In the genomic region with DNA sequence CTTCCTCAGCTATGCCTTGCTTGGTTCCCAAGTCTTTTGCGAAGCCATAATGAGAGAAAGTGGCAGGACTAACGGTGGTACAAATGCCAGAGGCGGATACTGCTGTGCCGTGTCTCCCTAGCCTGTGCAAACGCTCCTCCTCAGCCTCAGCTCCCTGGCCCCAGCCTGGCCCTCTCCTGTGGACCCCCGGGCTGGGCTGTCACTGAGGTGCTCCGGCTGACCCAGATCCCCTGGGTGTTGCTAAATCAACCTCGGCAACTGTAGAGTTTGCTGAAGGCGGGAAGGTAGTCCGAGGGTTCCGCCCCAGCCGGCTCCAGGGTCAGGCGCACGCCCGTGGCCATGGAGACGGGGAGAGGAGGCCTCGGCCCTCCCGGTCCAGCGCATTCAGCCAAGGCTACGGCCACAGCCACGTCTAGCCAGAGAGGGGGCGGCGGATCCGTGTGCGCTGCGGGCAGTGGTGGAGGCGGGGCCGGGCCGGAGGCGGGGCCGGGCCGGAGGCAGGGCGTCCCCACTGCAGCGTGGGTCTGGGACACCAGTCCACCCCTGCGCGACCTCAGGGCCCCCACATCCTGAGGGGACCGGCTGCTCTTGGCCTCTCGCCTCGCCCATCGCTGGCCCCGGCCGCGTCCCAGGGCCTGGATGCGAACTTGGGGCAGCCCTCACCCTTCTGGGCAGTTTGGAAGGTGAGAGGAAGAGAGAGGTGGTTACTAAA, we compare ENCODE assay signal across 31 cellular contexts. TPM values are rescaled to one million over a fixed set of nuclear protein-coding genes. Genes with fewer than 3 reads are reported as not detected.
DNase-seq lines count a peak whose midpoint lies in the region; ATAC-seq and TF ChIP-seq lines count a peak whose summit lies in the region.
"Had no signal": no experiment of that assay in that cellular context is flagged by ENCODE, and none has a peak within 500 bp of the region (broad histone marks: within the 10 kb centered on the region; RNA-seq: fewer than 3 reads in every experiment).

No MANE protein-coding gene starts in this region.

- H3K27ac ChIP-seq in left lung: no peak overlapping the region
- H3K27ac ChIP-seq: colonic mucosa, suprapubic skin had no signal

- H3K4me1 ChIP-seq in left lung: no peaks in the 10 kb centered on the region
- H3K4me1 ChIP-seq: colonic mucosa had no signal

- no peak for DNase-seq in natural killer cell treated with Interleukin-12 subunit alpha and Interleukin-12 subunit beta and Interleukin-15 and Interleukin-18, amount 100 ng/mL, for 72 hours (ENCODE audit: low spot score)
- DNase-seq in natural killer cell: no peak
- DNase-seq in left lung: no peak
- no peak for DNase-seq in NCI-H748 (lab: John Stamatoyannopoulos, UW; ENCODE audit: unreplicated experiment)
- DNase-seq in stimulated activated effector memory CD8-positive, alpha-beta T cell treated with anti-CD3 and anti-CD28 coated beads, Interleukin-12 subunit alpha, Interleukin-12 subunit beta, amount 100 ng/mL, for 72 hours (ENCODE audit: low spot score in 2 of 2): no peak
- no peak for DNase-seq in activated CD4-positive, alpha-beta T cell treated with anti-CD3 and anti-CD28 coated beads for 36 hours
- DNase-seq: activated CD4-positive, alpha-beta memory T cell treated with anti-CD3 and anti-CD28 coated beads for 36 hours; activated CD8-positive, alpha-beta memory T cell treated with anti-CD3 and anti-CD28 coated beads, Interleukin-2, amount 50 U/mL, for 4 hours; amygdala; CD8-positive, alpha-beta T cell; colonic mucosa; effector memory CD4-positive, alpha-beta T cell; H7; naive B cell; NCI-H1105; NCI-H2029 treated with DMSO at 0.1 percent for 48 hours; NCI-H226; NCI-H69; occipital lobe; retina; stimulated activated CD4-positive, alpha-beta T cell treated with anti-CD3 and anti-CD28 coated beads, Interleukin-12 subunit alpha, Interleukin-12 subunit beta, amount 100 ng/mL, for 4 hours; stimulated activated CD4-positive, alpha-beta T cell treated with anti-CD3 and anti-CD28 coated beads, Interleukin-4, amount 100 ng/mL, for 1 hour had no signal

- peaks cover 4% of the 10 kb centered on the region for H3K36me3 Mint-ChIP-seq in natural killer cell treated with Interleukin-12 subunit alpha and Interleukin-12 subunit beta and Interleukin-15 and Interleukin-18, amount 100 ng/mL, for 72 hours
- H3K36me3 Mint-ChIP-seq in natural killer cell: peaks cover 11% of the 10 kb centered on the region
- no peaks in the 10 kb centered on the region for H3K36me3 Mint-ChIP-seq in stimulated activated memory B cell treated with anti-CD40 and anti-IgM and Interleukin-4, amounts not matched to agents 10 μg/mL and 1 μg/mL and 100 μg/mL, for 72 hours
- no peaks in the 10 kb centered on the region for H3K36me3 Mint-ChIP-seq in stimulated activated effector memory CD8-positive, alpha-beta T cell treated with anti-CD3 and anti-CD28 coated beads, Interleukin-12 subunit alpha, Interleukin-12 subunit beta, amount 100 ng/mL, for 72 hours
- no peaks in the 10 kb centered on the region for H3K36me3 Mint-ChIP-seq in activated CD4-positive, alpha-beta T cell treated with anti-CD3 and anti-CD28 coated beads for 36 hours (ENCODE audit: low read depth)
- H3K36me3 Mint-ChIP-seq: CD8-positive, alpha-beta T cell; mesothelial cell of epicardium; naive B cell had no signal

- CTCF ChIA-PET in activated CD4-positive, alpha-beta T cell treated with anti-CD3 and anti-CD28 coated beads for 36 hours (lab: Charles Lee): no interaction called here

- no peak overlapping the region for H3K4me3 ChIP-seq in left lung
- H3K4me3 ChIP-seq: colonic mucosa, suprapubic skin had no signal

- intact Hi-C loops in natural killer cell (cut with micrococcal nuclease): no loop called here
- intact Hi-C loops in left lung (cut with DNase I): no loop called here
- intact Hi-C loops in activated CD4-positive, alpha-beta T cell treated with anti-CD3 and anti-CD28 coated beads for 36 hours (cut with DNase I, micrococcal nuclease): no loop called here

- peaks cover 0 to 54% of the 10 kb centered on the region in 2 donors for H3K9me3 ChIP-seq in left lung
- H3K9me3 ChIP-seq: colonic mucosa, suprapubic skin had no signal

- no peaks in the 10 kb centered on the region for H3K27me3 Mint-ChIP-seq in natural killer cell treated with Interleukin-12 subunit alpha and Interleukin-12 subunit beta and Interleukin-15 and Interleukin-18, amount 100 ng/mL, for 72 hours
- H3K27me3 Mint-ChIP-seq in natural killer cell (ENCODE audit: low read depth in 2 of 2): no peaks in the 10 kb centered on the region
- no peaks in the 10 kb centered on the region for H3K27me3 Mint-ChIP-seq in stimulated activated memory B cell treated with anti-CD40 and anti-IgM and Interleukin-4, amounts not matched to agents 10 μg/mL and 1 μg/mL and 100 μg/mL, for 72 hours
- peaks cover 10% of the 10 kb centered on the region for H3K27me3 Mint-ChIP-seq in activated CD4-positive, alpha-beta T cell treated with anti-CD3 and anti-CD28 coated beads for 36 hours

- peak; percentile 27 to 36 for ATAC-seq in natural killer cell treated with Interleukin-12 subunit alpha and Interleukin-12 subunit beta and Interleukin-15 and Interleukin-18, amount 100 ng/mL, for 72 hours
- ATAC-seq in natural killer cell (no peak), left lung (peak; percentile 33), GM19023 (IDR thresholded peaks at IDR 0.05; ENCODE audit: unreplicated experiment) (no peak)
- ATAC-seq in stimulated activated memory B cell treated with anti-CD40 and anti-IgM and Interleukin-4, amounts not matched to agents 10 μg/mL and 1 μg/mL and 100 μg/mL, for 72 hours: peak; percentile 50
- ATAC-seq in stimulated activated effector memory CD8-positive, alpha-beta T cell treated with anti-CD3 and anti-CD28 coated beads, Interleukin-12 subunit alpha, Interleukin-12 subunit beta, amount 100 ng/mL, for 72 hours: no peak
- ATAC-seq in activated CD4-positive, alpha-beta T cell treated with anti-CD3 and anti-CD28 coated beads for 36 hours: no peak
- ATAC-seq: activated CD4-positive, CD25-positive, alpha-beta regulatory T cell treated with anti-CD3 and anti-CD28 coated beads, Interleukin-2, amount 50 U/mL, for 24 hours; CD8-positive, alpha-beta T cell had no signal

- POLR2A ChIA-PET in activated CD4-positive, alpha-beta T cell treated with anti-CD3 and anti-CD28 coated beads for 36 hours (lab: Charles Lee): no interaction called here

- peaks cover 0 to 54% of the 10 kb centered on the region in 2 donors for H3K27me3 ChIP-seq in left lung
- H3K27me3 ChIP-seq: colonic mucosa had no signal

- TF ChIP-seq CTCF in natural killer cell (IDR thresholded peaks at IDR 0.05) (no peak), left lung (IDR thresholded peaks at IDR 0.05) (no peak)

- no peaks in the 10 kb centered on the region for H3K36me3 ChIP-seq in left lung
- H3K36me3 ChIP-seq: colonic mucosa, suprapubic skin had no signal

- H3K9me3 Mint-ChIP-seq in natural killer cell treated with Interleukin-12 subunit alpha and Interleukin-12 subunit beta and Interleukin-15 and Interleukin-18, amount 100 ng/mL, for 72 hours: peaks cover 16% of the 10 kb centered on the region
- peaks cover 4 to 6% of the 10 kb centered on the region in 2 donors for H3K9me3 Mint-ChIP-seq in natural killer cell
- H3K9me3 Mint-ChIP-seq in stimulated activated memory B cell treated with anti-CD40 and anti-IgM and Interleukin-4, amounts not matched to agents 10 μg/mL and 1 μg/mL and 100 μg/mL, for 72 hours: peaks cover 13% of the 10 kb centered on the region
- peaks cover 11% of the 10 kb centered on the region for H3K9me3 Mint-ChIP-seq in stimulated activated effector memory CD8-positive, alpha-beta T cell treated with anti-CD3 and anti-CD28 coated beads, Interleukin-12 subunit alpha, Interleukin-12 subunit beta, amount 100 ng/mL, for 72 hours
- H3K9me3 Mint-ChIP-seq in activated CD4-positive, alpha-beta T cell treated with anti-CD3 and anti-CD28 coated beads for 36 hours (ENCODE audit: low read depth): peaks cover 4% of the 10 kb centered on the region
- H3K9me3 Mint-ChIP-seq: CD8-positive, alpha-beta T cell had no signal

- no peak overlapping the region for H3K4me3 Mint-ChIP-seq in natural killer cell treated with Interleukin-12 subunit alpha and Interleukin-12 subunit beta and Interleukin-15 and Interleukin-18, amount 100 ng/mL, for 72 hours
- H3K4me3 Mint-ChIP-seq in natural killer cell: no peak overlapping the region
- no peak overlapping the region for H3K4me3 Mint-ChIP-seq in stimulated activated memory B cell treated with anti-CD40 and anti-IgM and Interleukin-4, amounts not matched to agents 10 μg/mL and 1 μg/mL and 100 μg/mL, for 72 hours
- H3K4me3 Mint-ChIP-seq in stimulated activated effector memory CD8-positive, alpha-beta T cell treated with anti-CD3 and anti-CD28 coated beads, Interleukin-12 subunit alpha, Interleukin-12 subunit beta, amount 100 ng/mL, for 72 hours: no peak overlapping the region
- no peak overlapping the region for H3K4me3 Mint-ChIP-seq in activated CD4-positive, alpha-beta T cell treated with anti-CD3 and anti-CD28 coated beads for 36 hours
- H3K4me3 Mint-ChIP-seq: activated CD4-positive, alpha-beta memory T cell treated with anti-CD3 and anti-CD28 coated beads for 36 hours; activated naive CD4-positive, alpha-beta T cell treated with anti-CD3 and anti-CD28 coated beads, Interleukin-2, amount 50 U/mL, for 24 hours; B cell; CD8-positive, alpha-beta T cell; mesothelial cell of epicardium; naive B cell; T-helper 1 cell treated with Interleukin-12 subunit alpha and Interleukin-12 subunit beta and Interleukin-4 antibody, amounts not matched to agents 30 μg/mL and 1 μg/mL, for 36 hours had no signal

- H3K27ac Mint-ChIP-seq in natural killer cell treated with Interleukin-12 subunit alpha and Interleukin-12 subunit beta and Interleukin-15 and Interleukin-18, amount 100 ng/mL, for 72 hours: no peak overlapping the region
- H3K27ac Mint-ChIP-seq in natural killer cell: no peak overlapping the region
- H3K27ac Mint-ChIP-seq in stimulated activated memory B cell treated with anti-CD40 and anti-IgM and Interleukin-4, amounts not matched to agents 10 μg/mL and 1 μg/mL and 100 μg/mL, for 72 hours: no peak overlapping the region
- H3K27ac Mint-ChIP-seq in stimulated activated effector memory CD8-positive, alpha-beta T cell treated with anti-CD3 and anti-CD28 coated beads, Interleukin-12 subunit alpha, Interleukin-12 subunit beta, amount 100 ng/mL, for 72 hours: no peak overlapping the region
- H3K27ac Mint-ChIP-seq in activated CD4-positive, alpha-beta T cell treated with anti-CD3 and anti-CD28 coated beads for 36 hours: no peak overlapping the region
- H3K27ac Mint-ChIP-seq: activated CD4-positive, alpha-beta memory T cell treated with anti-CD3 and anti-CD28 coated beads for 36 hours; activated naive CD4-positive, alpha-beta T cell treated with anti-CD3 and anti-CD28 coated beads, Interleukin-2, amount 50 U/mL, for 24 hours; B cell; CD8-positive, alpha-beta T cell; mesothelial cell of epicardium; naive B cell; T-helper 1 cell treated with Interleukin-12 subunit alpha and Interleukin-12 subunit beta and Interleukin-4 antibody, amounts not matched to agents 30 μg/mL and 1 μg/mL, for 36 hours had no signal

- no peaks in the 10 kb centered on the region for H3K4me1 Mint-ChIP-seq in natural killer cell treated with Interleukin-12 subunit alpha and Interleukin-12 subunit beta and Interleukin-15 and Interleukin-18, amount 100 ng/mL, for 72 hours (ENCODE audit: low read depth in 2 of 2)
- no peaks in the 10 kb centered on the region for H3K4me1 Mint-ChIP-seq in natural killer cell
- H3K4me1 Mint-ChIP-seq in stimulated activated memory B cell treated with anti-CD40 and anti-IgM and Interleukin-4, amounts not matched to agents 10 μg/mL and 1 μg/mL and 100 μg/mL, for 72 hours: no peaks in the 10 kb centered on the region
- H3K4me1 Mint-ChIP-seq in stimulated activated effector memory CD8-positive, alpha-beta T cell treated with anti-CD3 and anti-CD28 coated beads, Interleukin-12 subunit alpha, Interleukin-12 subunit beta, amount 100 ng/mL, for 72 hours: no peaks in the 10 kb centered on the region
- no peaks in the 10 kb centered on the region for H3K4me1 Mint-ChIP-seq in activated CD4-positive, alpha-beta T cell treated with anti-CD3 and anti-CD28 coated beads for 36 hours
- H3K4me1 Mint-ChIP-seq: activated naive CD4-positive, alpha-beta T cell treated with anti-CD3 and anti-CD28 coated beads, Interleukin-2, amount 50 U/mL, for 24 hours; B cell; mesothelial cell of epicardium; naive B cell had no signal

RNA-seq across cellular contexts. Expression of gene ZNF492, which starts 16.4 kb away (rescaled TPM):
- 1 to 10 TPM in 1 of 2 donors, under 1 TPM in 1; 0.55 to 1.4 TPM for total RNA-seq in natural killer cell treated with Interleukin-12 subunit alpha and Interleukin-12 subunit beta and Interleukin-15 and Interleukin-18, amount 100 ng/mL, for 72 hours
- total RNA-seq in natural killer cell: under 1 TPM in 2 of 3 donors, not detected in 1; 0.40 to 0.54 TPM
- total RNA-seq in left lung: under 1 TPM; 0.23 to 0.29 TPM
- 1 to 10 TPM; 3.5 to 3.6 TPM for total RNA-seq in activated CD4-positive, alpha-beta T cell treated with anti-CD3 and anti-CD28 coated beads for 36 hours
- total RNA-seq: A673, H7, mesothelial cell of epicardium had no signal

Comparison
In these comparisons a context has a peak if more than half of its experiments do, and no peak if none do; other contexts are left out.
1. ATAC-seq: peak in natural killer cell treated with Interleukin-12 subunit alpha and Interleukin-12 subunit beta and Interleukin-15 and Interleukin-18, amount 100 ng/mL, for 72 hours (2 of 2), left lung (single experiment) and stimulated activated memory B cell treated with anti-CD40 and anti-IgM and Interleukin-4, amounts not matched to agents 10 μg/mL and 1 μg/mL and 100 μg/mL, for 72 hours (single experiment); none in natural killer cell (0 of 3), GM19023 (single experiment), stimulated activated effector memory CD8-positive, alpha-beta T cell treated with anti-CD3 and anti-CD28 coated beads, Interleukin-12 subunit alpha, Interleukin-12 subunit beta, amount 100 ng/mL, for 72 hours (single experiment) and activated CD4-positive, alpha-beta T cell treated with anti-CD3 and anti-CD28 coated beads for 36 hours (single experiment).